Comparison of ENCODE assay signal across 8 cellular contexts in the genomic region with DNA sequence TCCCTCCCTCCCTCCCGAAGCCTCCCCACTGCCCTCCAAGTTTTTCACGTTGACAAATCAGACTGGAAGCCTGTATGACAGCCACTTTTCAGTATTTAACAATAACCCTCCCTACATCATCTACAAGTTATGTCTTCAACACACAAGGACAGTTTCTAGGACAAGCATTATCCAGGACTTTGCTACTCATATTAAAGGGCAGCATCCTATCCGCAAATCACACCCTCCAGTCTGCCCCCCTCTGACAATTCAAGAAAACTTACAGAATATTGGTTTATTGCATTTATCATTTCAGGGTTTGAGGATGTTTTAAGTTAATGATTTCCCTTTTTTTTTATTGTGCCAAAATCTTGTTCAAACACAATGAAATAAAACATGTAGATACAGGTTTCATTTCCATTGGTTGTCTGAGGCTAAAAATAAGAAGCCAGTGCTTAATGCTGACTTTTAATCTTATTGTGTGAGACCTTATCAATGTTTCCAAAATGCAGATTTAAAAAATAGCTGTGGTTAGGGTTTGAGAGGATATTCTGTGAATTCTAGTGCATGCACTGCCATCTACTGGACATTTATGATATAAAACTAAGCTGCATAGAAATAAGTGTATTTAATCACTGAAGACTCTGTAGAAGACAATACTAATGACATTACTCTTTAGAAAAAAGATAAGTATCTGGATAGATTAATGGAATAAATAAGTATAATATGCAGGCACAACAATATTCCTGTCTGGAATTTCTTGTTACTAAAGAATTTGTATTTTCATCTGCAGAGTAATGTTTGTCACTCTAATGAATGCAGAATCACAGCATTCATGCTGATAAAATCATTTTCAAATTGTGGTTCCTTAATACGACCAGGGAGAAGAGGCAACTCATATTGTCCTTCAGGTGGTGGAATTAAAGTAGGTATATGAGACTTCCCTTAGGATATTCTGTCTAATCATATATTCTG.
DNase-seq lines count a peak whose midpoint lies in the region; ATAC-seq, FAIRE-seq and TF ChIP-seq lines count a peak whose summit lies in the region.

No MANE protein-coding gene starts in this region.

- TF ChIP-seq CTCF in bronchial epithelial cell (IDR thresholded peaks at IDR 0.05; ENCODE audit: insufficient read depth, low read length, severe bottlenecking), result peak; percentile 16
- peak; percentile 68 for TF ChIP-seq CTCF in HepG2 (CRISPR knock-in tag; IDR thresholded peaks at IDR 0.05)

- CTCF ChIA-PET in HepG2 (lab: Yijun Ruan, JAX; ENCODE audit: low intra/inter-chr PET ratio, low total read pairs), result interaction anchor here (0.7 to 2.7 kb wide), 3 partner anchors 330 to 451 kb away, joined by 4 to 39 read pairs (median 7); no protein-coding TSS in a partner anchor

- 8% methylated on average over 4 of the region's 4 CpGs for WGBS in HepG2 (ENCODE audit: low lambda C conversion rate)
- WGBS in aorta, 2 donors, result 21% methylated on average over 4 of the region's 4 CpGs

- H3K4me2 ChIP-seq in HepG2 (ENCODE audit: low read depth, low read length), result no peak overlapping the region

- H3K4me3 ChIP-seq in bronchial epithelial cell (ENCODE audit: low read depth, low read length) (no peak overlapping the region), HepG2 (replicated peaks in 1 of 3; ENCODE audit: insufficient read depth in 1 of 3, low read depth in 2 of 3, low read length in 3 of 3) (no peak overlapping the region), aorta (ENCODE audit: low read length in 2 of 2) (no peak overlapping the region)

- in situ Hi-C loops in HepG2 (cut with HindIII; ENCODE audit: extremely low pct_ligation_motif_present, low pct_unique_long_range_greater_than_20kb), result no loop called here

- FAIRE-seq in bronchial epithelial cell (lab: Jason Lieb, UNC), result no peak
- FAIRE-seq in HepG2 (lab: Jason Lieb, UNC), result peak; percentile 37

- POLR2A ChIA-PET in HepG2 (lab: Yijun Ruan, JAX), result no interaction called here

- H4K20me1 ChIP-seq in HepG2 (ENCODE audit: insufficient read depth, low read length), result no peaks in the 10 kb centered on the region

- H3K4me1 ChIP-seq in HepG2 (ENCODE audit: insufficient read depth, low read length) (peaks cover 29% of the 10 kb centered on the region), aorta (ENCODE audit: control insufficient read depth in 1 of 2, insufficient read depth in 2 of 2, low read length in 2 of 2) (peaks cover 0 to 1% of the 10 kb centered on the region in 2 donors)

- no peak for TF ChIP-seq RAD21 in HepG2 (CRISPR knock-in tag; IDR thresholded peaks at IDR 0.05)

- DNase-seq in NCI-H446 (lab: John Stamatoyannopoulos, UW) (peak; percentile 34 to 68), NCI-H446 treated with DMSO at 0.1 percent for 48 hours (lab: John Stamatoyannopoulos, UW) (no peak), NCI-H82 treated with DMSO at 0.1 percent for 48 hours (lab: John Stamatoyannopoulos, UW; ENCODE audit: unreplicated experiment) (peak; percentile 19), bronchial epithelial cell (ENCODE audit: low read depth) (peak; percentile 57), HepG2 (ENCODE audit: low spot score) (peak; percentile 40), aorta (no peak)

- no peaks in the 10 kb centered on the region for H3K27me3 ChIP-seq in bronchial epithelial cell (ENCODE audit: control insufficient read depth, insufficient read depth, low read length)
- H3K27me3 ChIP-seq in HepG2 (ENCODE audit: control insufficient read depth in 1 of 2, insufficient read depth in 2 of 2, low read length in 2 of 2), result peaks cover 0 to 9% of the 10 kb centered on the region in 2 experiments; a peak in 2 of 5 replicates
- no peaks in the 10 kb centered on the region for H3K27me3 ChIP-seq in aorta (ENCODE audit: control insufficient read depth in 1 of 2, insufficient read depth in 2 of 2, low read length in 1 of 2)

- H3K9me3 ChIP-seq in HepG2 (ENCODE audit: low read length), result no peaks in the 10 kb centered on the region
- H3K9me3 ChIP-seq in aorta (ENCODE audit: control insufficient read depth, low read length), result no peaks in the 10 kb centered on the region

- ATAC-seq in HG02973 (IDR thresholded peaks at IDR 0.05; ENCODE audit: unreplicated experiment), result peak; percentile 37
- peak; percentile 64 for ATAC-seq in HepG2
- ATAC-seq in aorta (ENCODE audit: low FRiP score), result peak; percentile 57
- no peak for ATAC-seq in GM19467 (IDR thresholded peaks at IDR 0.05; ENCODE audit: unreplicated experiment)

- no peaks in the 10 kb centered on the region for H3K79me2 ChIP-seq in HepG2 (ENCODE audit: insufficient read depth, low read length)

- TF ChIP-seq POLR2A in HepG2 (IDR thresholded peaks at IDR 0.05; ENCODE audit: insufficient read depth in 1 of 2, low read depth in 2 of 2, low read length in 2 of 2), result no peak

- intact Hi-C loops in HepG2 (cut with micrococcal nuclease; ENCODE audit: unreplicated experiment), result loop anchor here (1.0 to 5.0 kb wide), 4 partner anchors 247 to 451 kb away; no protein-coding TSS in a partner anchor
- intact Hi-C loops in aorta (cut with DNase I), result loop anchor here (2.0 to 5.0 kb wide), 5 partner anchors 62 to 417 kb away; no protein-coding TSS in a partner anchor

- no peak overlapping the region for H3K27ac ChIP-seq in HepG2 (ENCODE audit: extremely low read length, insufficient read depth, low read length)
- no peak overlapping the region for H3K27ac ChIP-seq in aorta (ENCODE audit: low read depth in 1 of 2, low read length in 2 of 2)

- no peak overlapping the region for H3K9ac ChIP-seq in HepG2 (ENCODE audit: insufficient read depth, low read depth, low read length)

- no peaks in the 10 kb centered on the region for H3K36me3 ChIP-seq in bronchial epithelial cell (ENCODE audit: control insufficient read depth, insufficient read depth, low read length)
- H3K36me3 ChIP-seq in HepG2 (replicated peaks in 1 of 2; ENCODE audit: control insufficient read depth in 1 of 2, insufficient read depth in 2 of 2, low read length in 2 of 2), result no peaks in the 10 kb centered on the region
- no peaks in the 10 kb centered on the region for H3K36me3 ChIP-seq in aorta (ENCODE audit: control insufficient read depth in 1 of 2, insufficient read depth in 2 of 2, low read length in 1 of 2)

- no TSS peak for BruUV-seq in HepG2 (replicated peaks; lab: Mats Ljungman, UMichigan)

- no peak for TF ChIP-seq EP300 in HepG2 (IDR thresholded peaks at IDR 0.05; ENCODE audit: low read depth in 2 of 2, low read length in 2 of 2)
- no peak for TF ChIP-seq EP300 in HepG2 (CRISPR knock-in tag; IDR thresholded peaks at IDR 0.05; ENCODE audit: borderline replicate concordance)

- no peak overlapping the region for H2AFZ ChIP-seq in HepG2 (ENCODE audit: low read length)

TF ChIP-seq in HepG2, 621 proteins besides CTCF, POLR2A, EP300 and RAD21 (continues in another document):
- no peak for TF ChIP-seq ATF1 (CRISPR knock-in tag; IDR thresholded peaks at IDR 0.05)
- TF ChIP-seq, protein P1, sequence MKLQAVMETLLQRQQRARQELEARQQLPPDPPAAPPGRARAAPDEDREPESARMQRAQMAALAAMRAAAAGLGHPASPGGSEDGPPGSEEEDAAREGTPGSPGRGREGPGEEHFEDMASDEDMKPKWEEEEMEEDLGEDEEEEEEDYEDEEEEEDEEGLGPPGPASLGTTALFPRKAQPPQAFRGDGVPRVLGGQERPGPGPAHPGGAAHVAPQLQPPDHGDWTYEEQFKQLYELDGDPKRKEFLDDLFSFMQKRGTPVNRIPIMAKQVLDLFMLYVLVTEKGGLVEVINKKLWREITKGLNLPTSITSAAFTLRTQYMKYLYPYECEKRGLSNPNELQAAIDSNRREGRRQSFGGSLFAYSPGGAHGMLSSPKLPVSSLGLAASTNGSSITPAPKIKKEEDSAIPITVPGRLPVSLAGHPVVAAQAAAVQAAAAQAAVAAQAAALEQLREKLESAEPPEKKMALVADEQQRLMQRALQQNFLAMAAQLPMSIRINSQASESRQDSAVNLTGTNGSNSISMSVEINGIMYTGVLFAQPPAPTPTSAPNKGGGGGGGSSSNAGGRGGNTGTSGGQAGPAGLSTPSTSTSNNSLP (IDR thresholded peaks at IDR 0.05; ENCODE audit: low read depth, low read length), result peak; percentile 76
- peak; percentile 73 for TF ChIP-seq STAG1 (CRISPR knock-in tag; IDR thresholded peaks at IDR 0.05)
- TF ChIP-seq PRMT3 (CRISPR knock-in tag; IDR thresholded peaks at IDR 0.05; ENCODE audit: borderline replicate concordance, low read depth), result no peak
- TF ChIP-seq KAT2B (IDR thresholded peaks at IDR 0.05; ENCODE audit: borderline replicate concordance, low read depth, low read length), result no peak
- TF ChIP-seq FOSL2 (CRISPR knock-in tag; IDR thresholded peaks at IDR 0.05), result no peak
- TF ChIP-seq ZNF547 (CRISPR knock-in tag; IDR thresholded peaks at IDR 0.05), result no peak
- TF ChIP-seq ZNF556 (CRISPR knock-in tag; IDR thresholded peaks at IDR 0.05; ENCODE audit: borderline replicate concordance), result no peak
- TF ChIP-seq, protein P2, sequence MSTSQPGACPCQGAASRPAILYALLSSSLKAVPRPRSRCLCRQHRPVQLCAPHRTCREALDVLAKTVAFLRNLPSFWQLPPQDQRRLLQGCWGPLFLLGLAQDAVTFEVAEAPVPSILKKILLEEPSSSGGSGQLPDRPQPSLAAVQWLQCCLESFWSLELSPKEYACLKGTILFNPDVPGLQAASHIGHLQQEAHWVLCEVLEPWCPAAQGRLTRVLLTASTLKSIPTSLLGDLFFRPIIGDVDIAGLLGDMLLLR (CRISPR knock-in tag; IDR thresholded peaks at IDR 0.05), result no peak
- TF ChIP-seq, protein P3, sequence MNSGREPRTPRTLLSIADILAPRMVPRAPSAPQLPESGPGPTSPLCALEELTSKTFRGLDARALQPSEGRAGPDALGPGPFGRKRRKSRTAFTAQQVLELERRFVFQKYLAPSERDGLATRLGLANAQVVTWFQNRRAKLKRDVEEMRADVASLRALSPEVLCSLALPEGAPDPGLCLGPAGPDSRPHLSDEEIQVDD (CRISPR knock-in tag; IDR thresholded peaks at IDR 0.05; ENCODE audit: borderline replicate concordance), result no peak
- TF ChIP-seq ZNF33B (CRISPR knock-in tag; IDR thresholded peaks at IDR 0.05), result no peak
- TF ChIP-seq, protein P4, sequence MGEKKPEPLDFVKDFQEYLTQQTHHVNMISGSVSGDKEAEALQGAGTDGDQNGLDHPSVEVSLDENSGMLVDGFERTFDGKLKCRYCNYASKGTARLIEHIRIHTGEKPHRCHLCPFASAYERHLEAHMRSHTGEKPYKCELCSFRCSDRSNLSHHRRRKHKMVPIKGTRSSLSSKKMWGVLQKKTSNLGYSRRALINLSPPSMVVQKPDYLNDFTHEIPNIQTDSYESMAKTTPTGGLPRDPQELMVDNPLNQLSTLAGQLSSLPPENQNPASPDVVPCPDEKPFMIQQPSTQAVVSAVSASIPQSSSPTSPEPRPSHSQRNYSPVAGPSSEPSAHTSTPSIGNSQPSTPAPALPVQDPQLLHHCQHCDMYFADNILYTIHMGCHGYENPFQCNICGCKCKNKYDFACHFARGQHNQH (CRISPR knock-in tag; IDR thresholded peaks at IDR 0.05), result no peak
- TF ChIP-seq ESRRA (CRISPR knock-in tag; IDR thresholded peaks at IDR 0.05; ENCODE audit: low read depth), result no peak
- TF ChIP-seq GFI1 (CRISPR knock-in tag; IDR thresholded peaks at IDR 0.05; ENCODE audit: borderline replicate concordance), result no peak
- TF ChIP-seq MAFF (IDR thresholded peaks at IDR 0.05; ENCODE audit: low read depth, low read length), result 0 out of 2 replicates have a peak, but pooled peaks have one; percentile 1

Comparison
In these comparisons a context has a peak if more than half of its experiments do, and no peak if none do; other contexts are left out.
1. DNase-seq: peak in NCI-H446 (2 of 2), NCI-H82 treated with DMSO at 0.1 percent for 48 hours (single experiment), bronchial epithelial cell (single experiment) and HepG2 (single experiment); none in NCI-H446 treated with DMSO at 0.1 percent for 48 hours (single experiment) and aorta (0 of 2).